ENCODE assay signal across 10 cellular contexts in the genomic region with DNA sequence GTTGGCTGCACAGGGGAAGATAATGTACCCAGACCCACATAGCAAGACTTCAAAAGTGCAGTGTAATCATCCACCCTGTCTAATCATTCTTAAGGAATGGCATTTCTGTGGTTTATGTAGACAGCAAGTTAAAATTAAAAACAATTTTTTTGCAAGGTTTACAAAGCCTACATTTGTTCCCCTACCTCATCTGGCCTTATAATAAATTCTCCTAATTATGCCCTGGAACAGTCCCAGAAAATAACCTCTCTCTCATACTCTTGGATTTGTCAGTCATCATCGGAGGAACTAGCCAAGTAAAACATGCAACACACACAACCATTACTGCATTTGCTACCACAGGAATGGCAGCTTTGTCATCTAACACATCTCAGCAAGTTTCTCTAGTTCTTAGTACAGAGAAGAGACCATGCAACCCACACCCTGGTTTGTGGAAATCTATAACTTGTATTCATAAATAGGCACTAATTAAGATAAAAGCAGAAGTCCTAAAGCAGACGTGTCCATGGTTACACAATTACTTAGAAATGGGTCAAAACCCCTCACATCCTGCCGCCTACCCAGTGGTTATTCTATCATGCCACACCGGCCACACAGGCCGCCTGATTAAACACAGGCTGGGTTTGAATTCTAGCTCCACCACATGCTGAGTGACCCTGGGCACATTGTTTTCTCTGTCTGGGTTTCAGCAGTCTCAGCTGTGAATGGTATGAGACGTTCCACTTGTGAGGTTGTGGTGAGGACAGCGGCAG. TPM values are rescaled to one million over a fixed set of nuclear protein-coding genes. Genes with fewer than 3 reads are reported as not detected.
DNase-seq lines count a peak whose midpoint lies in the region; ATAC-seq and TF ChIP-seq lines count a peak whose summit lies in the region.
"Had no signal": no experiment of that assay in that cellular context is flagged by ENCODE, and none has a peak within 500 bp of the region (broad histone marks: within the 10 kb centered on the region; RNA-seq: fewer than 3 reads in every experiment).

No MANE protein-coding gene starts in this region.

- no peak overlapping the region for H3K4me3 ChIP-seq in AG04450 (ENCODE audit: low read depth, low read length)
- H3K4me3 ChIP-seq in WERI-Rb-1 (ENCODE audit: low read depth, low read length), result no peak overlapping the region
- H3K4me3 ChIP-seq: testis had no signal

- H3K27ac ChIP-seq in AG04450 (ENCODE audit: low read depth, low read length), result no peak overlapping the region
- H3K27ac ChIP-seq in WERI-Rb-1, result no peak overlapping the region
- H3K27ac ChIP-seq: HL-60, testis had no signal

- no peaks in the 10 kb centered on the region for H3K36me3 ChIP-seq in WERI-Rb-1

- H3K27me3 ChIP-seq in AG04450 (ENCODE audit: control insufficient read depth, insufficient read depth, low read length) (no peaks in the 10 kb centered on the region), WERI-Rb-1 (ENCODE audit: insufficient read depth, low read depth, severe bottlenecking) (no peaks in the 10 kb centered on the region)
- H3K27me3 ChIP-seq: testis had no signal

- CTCF ChIA-PET in AG04450 (lab: Charles Lee), result no interaction called here

- DNase-seq in AG04450 (ENCODE audit: low read depth, low spot score), result peak; percentile 66
- peak; percentile 34 for DNase-seq in NOMO-1 treated with dmso at 0.1 percent for 144 hours (lab: John Stamatoyannopoulos, UW; ENCODE audit: unreplicated experiment)
- peak; percentile 32 for DNase-seq in fibroblast of the conjunctiva (ENCODE audit: low read depth)
- no peak for DNase-seq in NCI-H1105 treated with DMSO at 0.1 percent for 48 hours (lab: John Stamatoyannopoulos, UW)
- no peak for DNase-seq in NCI-H2171 (lab: John Stamatoyannopoulos, UW)
- DNase-seq in WERI-Rb-1, result no peak
- DNase-seq: testis had no signal

- ATAC-seq in GM19468 (IDR thresholded peaks at IDR 0.05; ENCODE audit: extremely low read depth, unreplicated experiment) (peak; percentile 45), GM21447 (IDR thresholded peaks at IDR 0.05; ENCODE audit: unreplicated experiment) (no peak)

- H3K9me3 ChIP-seq in AG04450 (ENCODE audit: control insufficient read depth, insufficient read depth, low read length), result no peaks in the 10 kb centered on the region
- no peaks in the 10 kb centered on the region for H3K9me3 ChIP-seq in WERI-Rb-1 (ENCODE audit: severe bottlenecking)
- H3K9me3 ChIP-seq: testis had no signal

- POLR2A ChIA-PET in AG04450 (lab: Yijun Ruan, JAX), result no interaction called here

- TF ChIP-seq CTCF in AG04450 (IDR thresholded peaks at IDR 0.05; ENCODE audit: low read depth, low read length) (no peak), WERI-Rb-1 (IDR thresholded peaks at IDR 0.05; ENCODE audit: low read depth, low read length) (no peak)

RNA-seq across cellular contexts. Expression of gene ABLIM1, which starts 19.0 kb away (rescaled TPM):
- 6.1 and 6.4 TPM in 2 replicates for polyA plus RNA-seq in AG04450 (2011; rRNA removed)
- polyA minus RNA-seq in AG04450 (2011; rRNA and poly(A)+ RNA removed), result 16.7 and 19.4 TPM in 2 replicates

Comparison
In these comparisons a context has a peak if more than half of its experiments do, and no peak if none do; other contexts are left out.
1. DNase-seq: peak in AG04450 (single experiment), NOMO-1 treated with dmso at 0.1 percent for 144 hours (single experiment) and fibroblast of the conjunctiva (single experiment); none in NCI-H1105 treated with DMSO at 0.1 percent for 48 hours (single experiment), NCI-H2171 (single experiment) and WERI-Rb-1 (single experiment).